ENCODE assay signal across 1 cellular context in the genomic region with DNA sequence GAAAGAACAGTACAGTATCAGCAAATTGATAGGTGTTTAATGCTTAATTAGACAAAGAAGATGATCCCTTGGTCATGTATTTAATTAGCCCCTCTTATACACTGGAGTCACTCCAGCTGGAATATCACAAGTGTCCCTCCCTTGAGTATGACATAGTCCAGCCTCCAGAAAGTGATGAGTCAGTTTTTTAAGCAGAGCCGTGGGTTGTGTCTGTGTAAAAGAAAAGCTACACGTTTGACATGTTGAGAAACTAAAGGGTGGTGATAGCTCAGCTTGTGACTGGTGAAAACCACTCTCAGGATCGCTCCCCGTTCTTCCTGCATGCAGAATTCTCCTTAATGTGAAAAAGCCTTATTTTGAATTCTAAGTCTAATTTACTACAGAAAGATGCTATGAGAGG.
TF ChIP-seq lines count a peak whose summit lies in the region.

No MANE protein-coding gene starts in this region.

TF ChIP-seq in A549, 52 proteins besides CTCF, POLR2A, EP300 and RAD21:
- TF ChIP-seq BHLHE40 (IDR thresholded peaks at IDR 0.05; ENCODE audit: low read depth, low read length) (no peak), MAFK (IDR thresholded peaks at IDR 0.05; ENCODE audit: partially characterized antibody) (peak; percentile 54), RARB (CRISPR knock-in tag; IDR thresholded peaks at IDR 0.05) (no peak), SREBF2 (IDR thresholded peaks at IDR 0.05) (no peak)
TF ChIP-seq in A549: peak in this region for 1.
